ENCODE assay signal across 16 cellular contexts in the genomic region with DNA sequence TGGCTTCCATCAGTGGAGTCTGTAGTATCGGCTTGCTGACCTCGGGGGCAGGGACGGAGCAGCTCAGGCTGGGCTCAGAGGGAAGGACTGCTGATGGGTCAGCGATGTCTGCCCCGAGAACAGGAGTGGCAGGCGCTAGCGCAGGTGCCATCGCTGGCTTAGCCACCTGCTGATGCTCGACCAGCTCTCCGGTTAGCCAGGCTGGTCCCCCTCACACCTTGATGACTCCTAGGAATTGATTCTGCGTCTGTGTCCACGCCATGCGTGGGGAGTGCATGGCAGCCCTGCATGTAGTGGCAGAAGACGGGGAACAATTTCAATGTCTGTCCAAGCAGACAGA.
"Had no signal": no experiment of that assay in that cellular context is flagged by ENCODE, and none has a peak within 500 bp of the region (broad histone marks: within the 10 kb centered on the region; RNA-seq: fewer than 3 reads in every experiment).

No MANE protein-coding gene starts in this region.

- H3K27ac Mint-ChIP-seq: activated T-helper 2 cell treated with anti-CD3 and anti-CD28 coated beads, Interferon-gamma antibody, Interleukin-2, Interleukin-4, amounts not matched to agents 10 μg/mL and 5 μg/mL and 100 μg/mL, durations not matched to agents 14 hours and 24 hours and 36 hours had no signal

- H3K27me3 ChIP-seq: adrenal gland, body of pancreas, gastrocnemius medialis, testis, uterus had no signal

- H3K36me3 ChIP-seq: adrenal gland, gastrocnemius medialis, uterus had no signal

- H3K27ac ChIP-seq: adrenal gland, body of pancreas, gastrocnemius medialis, testis, uterus had no signal

- H3K4me3 ChIP-seq: adrenal gland, body of pancreas, gastrocnemius medialis, testis, uterus had no signal

- H3K9me3 ChIP-seq: adrenal gland, body of pancreas, gastrocnemius medialis, testis, uterus had no signal

- FAIRE-seq: colon, kidney, TTC549 had no signal

- DNase-seq: activated CD4-positive, CD25-positive, alpha-beta regulatory T cell; activated naive CD4-positive, alpha-beta T cell treated with anti-CD3 and anti-CD28 coated beads, Interleukin-2, amount 50 U/mL, for 16 hours; adrenal gland; body of pancreas; effector CD4-positive, alpha-beta T cell; gastrocnemius medialis; kidney; stimulated activated CD4-positive, alpha-beta T cell treated with anti-CD3 and anti-CD28 coated beads, Interleukin-2, amount 100 ng/mL, for 48 hours; stimulated activated CD8-positive, alpha-beta memory T cell treated with anti-CD3 and anti-CD28 coated beads, Interleukin-4, amount 100 ng/mL, for 48 hours; stimulated activated naive CD8-positive, alpha-beta T cell treated with anti-CD3 and anti-CD28 coated beads, Interleukin-15, Interleukin-2, amounts not matched to agents 100 U/mL and 50 U/mL, for 24 hours; T-helper 2 cell; testis; uterus had no signal

- ATAC-seq: body of pancreas, gastrocnemius medialis had no signal
